Comparison of ENCODE assay signal across 14 cellular contexts in the genomic region with DNA sequence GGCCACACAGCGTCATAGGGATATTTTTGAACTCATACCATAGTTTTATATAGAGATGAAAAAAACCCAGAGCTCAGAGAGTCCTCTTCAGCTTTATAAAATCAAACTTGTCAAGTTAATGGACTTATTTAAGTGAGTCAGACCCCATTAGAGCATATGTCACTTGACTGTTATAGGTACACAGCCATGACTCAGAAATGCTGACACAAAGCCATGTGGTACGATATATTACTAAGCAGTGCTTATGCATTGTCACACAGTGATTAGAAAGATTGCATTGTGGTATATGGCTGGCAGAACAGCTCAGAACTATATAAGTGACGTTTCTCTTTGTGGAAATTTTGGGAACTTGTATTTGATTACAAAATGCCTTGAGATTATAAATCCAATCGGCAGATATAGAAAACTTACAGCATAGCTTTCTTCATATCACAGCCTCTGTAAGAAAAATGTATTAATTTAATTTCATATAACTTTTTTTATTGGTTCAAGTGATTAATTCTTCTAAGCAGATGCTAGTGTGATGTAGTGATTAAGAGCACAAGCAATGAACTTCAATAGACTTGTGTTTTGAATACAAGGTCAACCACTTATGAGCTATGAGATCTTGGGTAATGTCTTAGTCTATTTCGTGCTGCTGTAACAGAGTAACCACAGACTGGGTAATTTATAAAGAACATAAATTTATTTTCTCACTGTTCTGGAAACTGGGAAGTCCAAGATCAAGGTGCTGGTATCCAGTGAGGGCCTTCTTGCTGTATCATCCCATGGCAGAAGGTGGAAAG. TPM values are rescaled to one million over a fixed set of nuclear protein-coding genes. Genes with fewer than 3 reads are reported as not detected.
DNase-seq lines count a peak whose midpoint lies in the region; ATAC-seq, FAIRE-seq and TF ChIP-seq lines count a peak whose summit lies in the region.
"Had no signal": no experiment of that assay in that cellular context is flagged by ENCODE, and none has a peak within 500 bp of the region (broad histone marks: within the 10 kb centered on the region; RNA-seq: fewer than 3 reads in every experiment).

No MANE protein-coding gene starts in this region.

- no peak overlapping the region for H3K4me2 ChIP-seq in A549

- peak; percentile 68 to 88; a peak in 4 of 6 replicates for ATAC-seq in A549
- peak; percentile 72 for ATAC-seq in GM18868 (IDR thresholded peaks at IDR 0.05; ENCODE audit: unreplicated experiment)
- ATAC-seq in GM18519 (IDR thresholded peaks at IDR 0.05; ENCODE audit: low FRiP score, unreplicated experiment): no peak
- ATAC-seq: CD8-positive, alpha-beta T cell; left cardiac atrium; WTC11 had no signal

- H3K9me3 ChIP-seq in A549: peaks cover under 1% of the 10 kb centered on the region; the same call in 1 of the 3 replicates

- FAIRE-seq in A549 (lab: Jason Lieb, UNC): no peak
- FAIRE-seq: endometrium had no signal

- no peak for TF ChIP-seq POLR2A in A549 (IDR thresholded peaks at IDR 0.05; ENCODE audit: low read length)

- no peak for TF ChIP-seq EP300 in A549 (IDR thresholded peaks at IDR 0.05)

- POLR2A ChIA-PET in A549 (lab: Yijun Ruan, JAX): no interaction called here

- H3K27ac ChIP-seq in A549: no peak overlapping the region

- H3K4me3 ChIP-seq in A549 (no peak overlapping the region), epithelial cell of proximal tubule (ENCODE audit: low read depth, low read length) (no peak overlapping the region)

- 19% methylated on average over 5 of the region's 5 CpGs for WGBS in A549 (ENCODE audit: missing lambda C conversion rate)

- peaks cover 3% of the 10 kb centered on the region; the same call in 1 of the 3 replicates for H3K4me1 ChIP-seq in A549

- no peak for TF ChIP-seq RAD21 in A549 (conservative IDR thresholded peaks at IDR 0.05 in 1 of 2, IDR thresholded peaks at IDR 0.05 in 1 of 2)

- CTCF ChIA-PET in A549 (lab: Yijun Ruan, JAX): interaction anchor here (1.1 to 4.0 kb wide), 3 partner anchors 17 to 121 kb away, joined by 4 to 26 read pairs (median 6); no protein-coding TSS in a partner anchor

- DNase-seq in A549 (ENCODE audit: low read depth in 1 of 2, low spot score in 1 of 2) (peak; percentile 21 to 40), OCI-M1 (lab: John Stamatoyannopoulos, UW) (peak; percentile 54), epithelial cell of proximal tubule (ENCODE audit: low read depth) (peak; percentile 3), NCI-H1092 (lab: John Stamatoyannopoulos, UW) (no peak)
- DNase-seq in central memory CD4-positive, alpha-beta T cell: no peak
- DNase-seq in activated naive CD4-positive, alpha-beta T cell treated with anti-CD3 and anti-CD28 coated beads, Interleukin-2, amount 50 U/mL, for 16 hours: no peak
- DNase-seq: activated gamma-delta T cell; CD8-positive, alpha-beta T cell; left cardiac atrium; NCI-H774 had no signal

- TF ChIP-seq CTCF in A549 (IDR thresholded peaks at IDR 0.05) (no peak), epithelial cell of proximal tubule (conservative IDR thresholded peaks at IDR 0.05; ENCODE audit: low read depth, low read length) (no peak)

TF ChIP-seq in A549, 52 proteins besides CTCF, POLR2A, EP300 and RAD21:
- TF ChIP-seq ZNF302 (CRISPR knock-in tag; IDR thresholded peaks at IDR 0.05) (no peak), CHD4 (IDR thresholded peaks at IDR 0.05; ENCODE audit: borderline replicate concordance) (no peak), MAFK (IDR thresholded peaks at IDR 0.05; ENCODE audit: partially characterized antibody) (peak; percentile 53), FOXS1 (CRISPR knock-in tag; IDR thresholded peaks at IDR 0.05) (no peak), JUN (IDR thresholded peaks at IDR 0.05) (no peak), SREBF2 (IDR thresholded peaks at IDR 0.05) (no peak), FOSL2 (IDR thresholded peaks at IDR 0.05) (no peak), FOSL2 (CRISPR knock-in tag; IDR thresholded peaks at IDR 0.05) (peak; percentile 68), FOSB (CRISPR knock-in tag; IDR thresholded peaks at IDR 0.05) (no peak), EHF (CRISPR knock-in tag; IDR thresholded peaks at IDR 0.05) (no peak), NFE2L2 (conservative IDR thresholded peaks at IDR 0.05; ENCODE audit: low read length) (no peak), NPAS2 (CRISPR knock-in tag; IDR thresholded peaks at IDR 0.05; ENCODE audit: borderline replicate concordance) (no peak), PHF8 (IDR thresholded peaks at IDR 0.05; ENCODE audit: borderline replicate concordance, low read depth) (no peak)
TF ChIP-seq in A549: peak in this region for 2.

RNA-seq across cellular contexts. Expression of a gene that starts 25.8 kb away (rescaled TPM):
- polyA plus RNA-seq in A549 (2011; rRNA removed) (21.0 and 22.3 TPM in 2 replicates), A549 (2017; fragmentation: RNase III; extraction: RNeasy Plus Mini Kit Qiagen cat#74134 plus additional on column Dnase treatment) (17.6 to 21.3 TPM (median 19.7 TPM) in 3 replicates)
- 15.9 and 18.5 TPM in 2 replicates for polyA plus RNA-seq in A549 (2012; cell fraction: cytosol; rRNA removed)
- polyA plus RNA-seq in A549 (2012; cell fraction: nucleus; rRNA removed): 10.8 and 12.8 TPM in 2 replicates
- polyA minus RNA-seq in A549 (2011; rRNA and poly(A)+ RNA removed): 14.5 and 14.6 TPM in 2 replicates
- 14.0 and 22.1 TPM in 2 replicates for total RNA-seq in epithelial cell of proximal tubule

Comparison
In these comparisons a context has a peak if more than half of its experiments do, and no peak if none do; other contexts are left out.
1. DNase-seq: peak in A549 (2 of 2), OCI-M1 (single experiment) and epithelial cell of proximal tubule (single experiment); none in central memory CD4-positive, alpha-beta T cell (single experiment), NCI-H1092 (single experiment) and activated naive CD4-positive, alpha-beta T cell treated with anti-CD3 and anti-CD28 coated beads, Interleukin-2, amount 50 U/mL, for 16 hours (single experiment).